ENCODE assay signal across 8 cellular contexts in the genomic region with DNA sequence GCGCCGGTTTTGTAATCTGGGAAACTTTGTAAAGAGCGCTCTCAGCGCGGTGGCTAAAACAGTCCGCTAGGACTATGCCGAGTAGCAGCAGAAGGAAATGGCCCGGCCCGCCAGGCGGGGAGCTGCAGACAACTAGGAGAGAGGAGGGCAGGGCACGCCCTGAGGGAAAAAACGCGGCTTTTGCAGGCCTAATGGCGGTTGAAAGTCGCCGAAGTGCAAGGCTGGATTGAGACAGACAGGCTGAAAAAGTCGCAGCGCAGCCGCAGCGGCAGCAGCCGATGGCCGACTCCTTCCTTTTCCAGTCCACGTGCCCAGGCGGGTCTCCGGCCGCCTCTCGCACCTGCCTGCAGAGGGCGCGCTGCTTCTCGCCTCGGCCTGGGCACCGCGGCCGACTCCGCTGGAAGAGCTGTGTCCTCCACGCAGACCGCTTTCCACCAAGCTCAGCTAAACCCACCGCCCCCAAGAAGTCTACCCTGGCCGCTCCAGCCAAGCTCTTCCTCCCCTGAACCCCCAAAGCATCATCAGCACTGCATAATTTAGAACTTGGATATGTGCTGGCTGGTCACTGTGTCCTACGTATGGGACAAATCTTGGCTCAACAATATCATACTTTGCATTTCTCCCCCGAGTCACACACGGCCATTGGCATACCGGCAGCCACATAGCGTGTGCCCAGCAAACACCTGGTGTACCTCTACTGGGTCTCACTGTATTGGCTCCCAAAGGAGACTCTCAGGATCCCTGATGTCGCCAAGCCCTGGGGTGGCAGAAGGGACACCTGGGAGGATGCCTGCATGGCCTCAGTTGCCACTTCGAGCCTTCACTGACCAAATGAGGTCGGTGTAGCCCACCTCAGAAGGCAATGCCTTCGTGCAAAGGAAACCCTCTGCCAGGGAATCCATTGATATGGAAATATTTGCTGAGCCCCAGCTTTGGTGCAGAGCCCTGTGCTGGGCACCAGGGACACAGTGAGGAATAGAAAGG. TPM values are rescaled to one million over a fixed set of nuclear protein-coding genes. Genes with fewer than 3 reads are reported as not detected.
DNase-seq lines count a peak whose midpoint lies in the region; ATAC-seq and TF ChIP-seq lines count a peak whose summit lies in the region.

No MANE protein-coding gene starts in this region.

- no peaks in the 10 kb centered on the region for H3K9me3 Mint-ChIP-seq in T-cell

- H3K36me3 ChIP-seq in HUES6 (ENCODE audit: control insufficient read depth, insufficient read depth, low read length), result no peaks in the 10 kb centered on the region
- H3K36me3 ChIP-seq in hepatocyte (replicated peaks; ENCODE audit: insufficient read depth, low read depth), result no peaks in the 10 kb centered on the region

- H3K9me3 ChIP-seq in HUES6 (ENCODE audit: control insufficient read depth, insufficient read depth, low read depth, low read length) (peaks cover 3% of the 10 kb centered on the region; the same call in 1 of the 2 replicates), hepatocyte (ENCODE audit: low read depth) (no peaks in the 10 kb centered on the region)

- no peak overlapping the region for H3K27ac ChIP-seq in HUES6 (ENCODE audit: low read depth, low read length)
- H3K27ac ChIP-seq in hepatocyte, result peak overlapping the region; percentile 55

- peaks cover 0 to 12% of the 10 kb centered on the region in 2 donors for H3K27me3 Mint-ChIP-seq in T-cell

- H3K36me3 Mint-ChIP-seq in T-cell, result no peaks in the 10 kb centered on the region

- H3K27ac Mint-ChIP-seq in T-cell, result peak overlapping the region; percentile 61 to 85

- POLR2A ChIA-PET in T-cell (lab: Charles Lee), result no interaction called here

- peak; percentile 85 for ATAC-seq in GM19455 (IDR thresholded peaks at IDR 0.05; ENCODE audit: unreplicated experiment)
- ATAC-seq in T-cell (replicated peaks in 1 of 4), result peak; percentile 85 to 90 (median 89)
- ATAC-seq in HG03469 (IDR thresholded peaks at IDR 0.05; ENCODE audit: unreplicated experiment), result no peak

- H3K27me3 ChIP-seq in HUES6 (ENCODE audit: control insufficient read depth, insufficient read depth, low read length) (peaks cover 7% of the 10 kb centered on the region), hepatocyte (no peaks in the 10 kb centered on the region)

- peak overlapping the region; percentile 80 for H3K9ac ChIP-seq in HUES6 (ENCODE audit: low read length)

- H3K4me3 Mint-ChIP-seq in T-cell, result peak overlapping the region; percentile 67 to 81 (median 71)

- no peaks in the 10 kb centered on the region for H3K9me2 ChIP-seq in hepatocyte (replicated peaks; ENCODE audit: insufficient read depth)

- peak overlapping the region; percentile 79 for H3K4me2 ChIP-seq in hepatocyte

- peak; percentile 40 for DNase-seq in COR-L47 (lab: John Stamatoyannopoulos, UW)
- DNase-seq in T-cell, result peak; percentile 15 to 64 (median 44)
- peak in 48 of 58 donors; percentile 2 to 63 (median 18) for DNase-seq in anterior cingulate cortex (lab: John Stamatoyannopoulos, UW)
- DNase-seq in hepatocyte (ENCODE audit: low spot score), result peak; percentile 73
- no peak for DNase-seq in skeletal muscle cell (ENCODE audit: low read depth)

- H4K20me1 ChIP-seq in hepatocyte (ENCODE audit: insufficient read depth, poor library complexity, severe bottlenecking), result no peaks in the 10 kb centered on the region

- H3K4me1 Mint-ChIP-seq in T-cell, result peaks cover 0 to 7% (median 6%) of the 10 kb centered on the region in 3 donors

- peak overlapping the region; percentile 57 for H3K4me3 ChIP-seq in HUES6 (ENCODE audit: low read depth, low read length)
- no peak overlapping the region for H3K4me3 ChIP-seq in hepatocyte
- peak overlapping the region; percentile 33 for H3K4me3 ChIP-seq in skeletal muscle cell (ENCODE audit: low read depth, low read length)

- 53% methylated on average over 48 of the region's 48 CpGs for WGBS in hepatocyte (ENCODE audit: low lambda C conversion rate, missing lambda C conversion rate)

- H3K79me2 ChIP-seq in hepatocyte, result no peaks in the 10 kb centered on the region

- H3K4me1 ChIP-seq in HUES6 (ENCODE audit: control insufficient read depth, insufficient read depth, low read length), result no peaks in the 10 kb centered on the region; the same call in 1 of the 2 replicates
- no peaks in the 10 kb centered on the region for H3K4me1 ChIP-seq in hepatocyte (ENCODE audit: insufficient read depth)

- CTCF ChIA-PET in T-cell (lab: Charles Lee), result interaction anchor here (0.6 to 1.1 kb wide), 10 partner anchors 8 to 369 kb away, joined by 3 to 5 read pairs (median 3); no protein-coding TSS in a partner anchor

- TF ChIP-seq CTCF in hepatocyte (IDR thresholded peaks at IDR 0.05; ENCODE audit: poor library complexity), result peak; percentile 60

- H2AFZ ChIP-seq in hepatocyte, result peak overlapping the region; percentile 82

RNA-seq across cellular contexts. Expression of a gene that starts 14.5 kb away (rescaled TPM):
- total RNA-seq in T-cell (100 to 1,000 TPM; 102 to 171 (median 116) TPM), hepatocyte (343 and 383 TPM in 2 replicates)
- polyA plus RNA-seq in hepatocyte, result 248 and 282 TPM in 2 replicates
